Comparison of ENCODE assay signal across 7 cellular contexts in the genomic region with DNA sequence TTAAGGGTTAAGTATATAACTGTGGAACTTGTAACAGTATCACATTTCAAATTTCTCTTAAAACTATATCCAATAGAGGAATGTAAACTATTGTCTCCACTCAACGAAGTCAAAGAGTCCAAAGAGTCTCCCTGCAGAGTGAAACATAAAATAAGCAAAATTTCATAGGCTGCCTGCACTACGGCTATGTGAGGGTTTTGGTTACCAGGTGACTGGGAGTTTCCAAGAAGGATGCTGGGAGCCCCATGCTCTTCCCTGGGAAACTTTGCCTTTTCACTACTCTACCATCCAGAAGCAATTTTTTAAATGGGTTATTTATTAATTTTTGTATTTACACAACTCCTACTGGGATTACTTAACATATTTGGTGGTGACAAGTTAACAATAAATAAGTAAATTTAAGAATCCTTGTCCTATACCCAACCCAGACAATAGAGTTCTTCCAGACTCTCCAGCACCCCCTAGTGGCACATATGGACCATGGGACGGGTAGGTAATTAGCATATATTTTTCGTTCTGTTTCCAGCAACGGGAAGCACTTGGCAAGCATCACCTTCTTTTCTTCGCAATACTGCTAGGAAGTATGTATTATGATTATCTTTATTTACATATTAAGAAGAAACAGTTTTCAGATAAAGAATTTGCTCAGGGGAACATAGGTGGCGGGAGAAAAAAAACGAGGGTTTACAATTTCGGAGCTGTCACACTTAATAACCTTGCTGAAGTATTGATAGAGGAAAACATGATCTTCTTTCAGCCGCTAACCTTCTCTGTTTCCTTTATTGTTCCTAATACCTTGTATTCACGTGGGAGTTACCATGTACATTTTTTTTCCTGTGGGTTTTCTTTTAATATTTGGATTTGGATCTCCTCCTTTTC. TPM values are rescaled to one million over a fixed set of nuclear protein-coding genes. Genes with fewer than 3 reads are reported as not detected.
DNase-seq lines count a peak whose midpoint lies in the region; ATAC-seq and TF ChIP-seq lines count a peak whose summit lies in the region.

No MANE protein-coding gene starts in this region.

- in situ Hi-C loops in G401 (cut with HindIII; ENCODE audit: low sequenced_read_pairs), result no loop called here

- no peaks in the 10 kb centered on the region for H3K27me3 ChIP-seq in MG63
- no peaks in the 10 kb centered on the region for H3K27me3 ChIP-seq in lung (ENCODE audit: control insufficient read depth, insufficient read depth)

- POLR2A ChIA-PET in T-cell (lab: Charles Lee), result no interaction called here

- H3K27ac Mint-ChIP-seq in T-cell, result no peak overlapping the region
- H3K27ac Mint-ChIP-seq in stimulated activated naive CD8-positive, alpha-beta T cell treated with anti-CD3 and anti-CD28 coated beads, Interleukin-15, amount 100 ng/mL, for 72 hours, result no peak overlapping the region

- peaks cover 11 to 14% of the 10 kb centered on the region in 2 donors for H3K27me3 Mint-ChIP-seq in T-cell
- H3K27me3 Mint-ChIP-seq in stimulated activated naive CD8-positive, alpha-beta T cell treated with anti-CD3 and anti-CD28 coated beads, Interleukin-15, amount 100 ng/mL, for 72 hours, result peaks cover 19% of the 10 kb centered on the region

- DNase-seq in G401 (ENCODE audit: low spot score), result peak; percentile 8
- peak; percentile 38 for DNase-seq in MG63
- DNase-seq in T-cell, result peak in 24 of 34 experiments; percentile 0 to 33 (median 11)
- DNase-seq in dedifferentiated amniotic fluid mesenchymal stem cell (ENCODE audit: extremely low spot score), result peak; percentile 35
- DNase-seq in lung (ENCODE audit: low spot score), result peak; percentile 63
- peak; percentile 33 to 38 for DNase-seq in stimulated activated naive CD8-positive, alpha-beta T cell treated with anti-CD3 and anti-CD28 coated beads, Interleukin-15, amount 100 ng/mL, for 72 hours

- WGBS in lung, 2 donors, result 33 to 47% methylated on average over 11 of the region's 11 CpGs

- H3K9me3 Mint-ChIP-seq in T-cell, result no peaks in the 10 kb centered on the region
- H3K9me3 Mint-ChIP-seq in stimulated activated naive CD8-positive, alpha-beta T cell treated with anti-CD3 and anti-CD28 coated beads, Interleukin-15, amount 100 ng/mL, for 72 hours, result no peaks in the 10 kb centered on the region

- H3K4me1 Mint-ChIP-seq in T-cell, result no peaks in the 10 kb centered on the region
- H3K4me1 Mint-ChIP-seq in stimulated activated naive CD8-positive, alpha-beta T cell treated with anti-CD3 and anti-CD28 coated beads, Interleukin-15, amount 100 ng/mL, for 72 hours, result no peaks in the 10 kb centered on the region

- peak overlapping the region in 1 of 2 donors; percentile 29 for H3K27ac ChIP-seq in lung (ENCODE audit: low read depth in 1 of 2, low read length in 1 of 2)

- H3K9me3 ChIP-seq in MG63 (no peaks in the 10 kb centered on the region), lung (ENCODE audit: control insufficient read depth in 2 of 2, insufficient read depth in 1 of 2, low read length in 1 of 2) (no peaks in the 10 kb centered on the region)

- H3K36me3 ChIP-seq in MG63, result no peaks in the 10 kb centered on the region
- no peaks in the 10 kb centered on the region for H3K36me3 ChIP-seq in lung (ENCODE audit: control insufficient read depth in 2 of 2, insufficient read depth in 2 of 2, low read length in 2 of 2)

- H3K4me1 ChIP-seq in lung (ENCODE audit: control insufficient read depth in 2 of 2, insufficient read depth in 2 of 2, low read length in 2 of 2), result no peaks in the 10 kb centered on the region

- no peak overlapping the region for H3K4me3 ChIP-seq in MG63
- no peak overlapping the region for H3K4me3 ChIP-seq in lung

- ATAC-seq in GM21529 (IDR thresholded peaks at IDR 0.05; ENCODE audit: unreplicated experiment) (peak; percentile 85), T-cell (replicated peaks in 1 of 4) (peak in 2 of 4 experiments; percentile 37 to 48), lung (ENCODE audit: insufficient read depth, low FRiP score) (peak; percentile 60)
- ATAC-seq in stimulated activated naive CD8-positive, alpha-beta T cell treated with anti-CD3 and anti-CD28 coated beads, Interleukin-15, amount 100 ng/mL, for 72 hours, result peak; percentile 52

- TF ChIP-seq CTCF in lung (IDR thresholded peaks at IDR 0.05; ENCODE audit: control extremely low read depth, extremely low read depth), result peak; percentile 33

- H3K36me3 Mint-ChIP-seq in T-cell, result no peaks in the 10 kb centered on the region

- CTCF ChIA-PET in T-cell (lab: Charles Lee), result interaction anchor here in 1 of 2 donors (0.8 to 1.8 kb wide), 2 partner anchors 125 kb away, joined by 4 to 5 read pairs; partner anchors contain the start of gene FMO4

- no peak overlapping the region for H3K4me3 Mint-ChIP-seq in T-cell
- no peak overlapping the region for H3K4me3 Mint-ChIP-seq in stimulated activated naive CD8-positive, alpha-beta T cell treated with anti-CD3 and anti-CD28 coated beads, Interleukin-15, amount 100 ng/mL, for 72 hours

RNA-seq across cellular contexts. Expression of gene FMO2, which starts 3.5 kb away (rescaled TPM):
- 0.14 and 0.25 TPM in 2 replicates for total RNA-seq in G401 (2014; rRNA removed; shearing (Covaris generic))
- not detected in 2 replicates for total RNA-seq in MG63 (2014; rRNA removed; shearing (Covaris generic); ENCODE audit: low replicate concordance)
- total RNA-seq in T-cell, result under 1 TPM in 3 of 5 donors, not detected in 2; 0.38 to 0.82 (median 0.70) TPM
- 100 to 1,000 TPM in 1 of 2 donors, 10 to 100 TPM in 1; 44.8 to 165 TPM for total RNA-seq in lung
- polyA plus RNA-seq in lung, result 10 to 100 TPM in 1 of 2 donors, 1 to 10 TPM in 1; 5.2 to 78.2 TPM

RNA-seq across cellular contexts. Expression of gene FMO1, which starts 59.7 kb away (rescaled TPM):
- total RNA-seq in G401 (2014; rRNA removed; shearing (Covaris generic)), result 83.2 and 83.8 TPM in 2 replicates
- total RNA-seq in MG63 (2014; rRNA removed; shearing (Covaris generic); ENCODE audit: low replicate concordance), result not detected in 2 replicates
- not detected for total RNA-seq in T-cell
- 1 to 10 TPM; 3.7 to 8.7 TPM for total RNA-seq in lung
- polyA plus RNA-seq in lung, result under 1 TPM; 0.47 to 0.48 TPM

Comparison
In these comparisons a context has a peak if more than half of its experiments do, and no peak if none do; other contexts are left out.
1. DNase-seq: peak in every context shown above with its lines; median percentile 63 in lung; 38 in MG63; 36 in stimulated activated naive CD8-positive, alpha-beta T cell treated with anti-CD3 and anti-CD28 coated beads, Interleukin-15, amount 100 ng/mL, for 72 hours; 35 in dedifferentiated amniotic fluid mesenchymal stem cell; 11 in T-cell; 8 in G401.
2. RNA of gene FMO2, which starts 3.5 kb away (total RNA-seq): 44.8 to 165 TPM in lung; 0.38 to 0.82 TPM in T-cell, 0.14 to 0.25 TPM in G401 and not detected in MG63; every median in the first group is over 10 times any median in the second.